ENCODE assay signal across 15 cellular contexts in genomic region chr5:89268460-89268859, GRCh38.
A peak's percentile ranks its signal among the peaks of the same experiment; 100 is the strongest.
DNase-seq lines count a peak whose midpoint lies in the region; ATAC-seq, FAIRE-seq and TF ChIP-seq lines count a peak whose summit lies in the region.
"Had no signal": no experiment of that assay in that cellular context is flagged by ENCODE, and none has a peak within 500 bp of the region (broad histone marks: within the 10 kb centered on the region; RNA-seq: fewer than 3 reads in every experiment).

No MANE protein-coding gene starts in this region.

- DNase-seq in GDM1 (lab: John Stamatoyannopoulos, UW) (peak; percentile 63), HepG2 (ENCODE audit: low spot score) (no peak), mesenchymal stem cell (no peak)
- no peak for DNase-seq in activated CD8-positive, alpha-beta memory T cell treated with anti-CD3 and anti-CD28 coated beads, Interleukin-2, amount 50 U/mL, for 48 hours
- no peak for DNase-seq in effector CD4-positive, alpha-beta T cell
- no peak for DNase-seq in stimulated activated CD4-positive, alpha-beta T cell treated with anti-CD3 and anti-CD28 coated beads, Interleukin-2, amount 100 ng/mL, for 48 hours
- DNase-seq: DMS153, NCI-H187 treated with DMSO at 0.1 percent for 48 hours, NCI-H748 treated with DMSO at 0.1 percent for 48 hours, T1000 had no signal

- peak overlapping the region; percentile 80 for H3K27ac ChIP-seq in OCI-LY3 (ENCODE audit: low read length)
- no peak overlapping the region for H3K27ac ChIP-seq in HepG2 (ENCODE audit: extremely low read length, insufficient read depth, low read length)
- H3K27ac ChIP-seq in mesenchymal stem cell (ENCODE audit: low read length, poor library complexity, severe bottlenecking) = no peak overlapping the region
- H3K27ac ChIP-seq: KMS-11 had no signal

- H3K9ac ChIP-seq in OCI-LY3 (ENCODE audit: low read length) = peak overlapping the region; percentile 45; the same call in 1 of the 2 replicates
- no peak overlapping the region for H3K9ac ChIP-seq in HepG2 (ENCODE audit: insufficient read depth, low read depth, low read length)
- no peak overlapping the region for H3K9ac ChIP-seq in mesenchymal stem cell (ENCODE audit: low read length)
- H3K9ac ChIP-seq: KMS-11 had no signal

- no peak for TF ChIP-seq POLR2A in HepG2 (IDR thresholded peaks at IDR 0.05; ENCODE audit: insufficient read depth in 1 of 2, low read depth in 2 of 2, low read length in 2 of 2)

- H3K4me3 ChIP-seq in OCI-LY3 (ENCODE audit: low read length) (peak overlapping the region; percentile 47; the same call in 1 of the 2 replicates), HepG2 (replicated peaks in 1 of 3; ENCODE audit: insufficient read depth in 1 of 3, low read depth in 2 of 3, low read length in 3 of 3) (no peak overlapping the region), mesenchymal stem cell (ENCODE audit: insufficient read depth in 1 of 2, low read depth in 1 of 2, low read length in 2 of 2) (no peak overlapping the region)

- no peak overlapping the region for H3K14ac ChIP-seq in mesenchymal stem cell (ENCODE audit: low read length in 2 of 2)

- H3K36me3 ChIP-seq in OCI-LY3 (replicated peaks; ENCODE audit: low read depth, low read length) = no peaks in the 10 kb centered on the region
- no peaks in the 10 kb centered on the region for H3K36me3 ChIP-seq in HepG2 (replicated peaks in 1 of 2; ENCODE audit: control insufficient read depth in 1 of 2, insufficient read depth in 2 of 2, low read length in 2 of 2)
- no peaks in the 10 kb centered on the region for H3K36me3 ChIP-seq in mesenchymal stem cell (ENCODE audit: control insufficient read depth in 1 of 2, insufficient read depth in 2 of 2, low read depth in 1 of 2, low read length in 2 of 2)

- WGBS in HepG2 (ENCODE audit: low lambda C conversion rate) = 2% methylated on average over 4 of the region's 4 CpGs
- WGBS in mesenchymal stem cell = 90% methylated on average over 1 of the region's 4 CpGs

- H3K4me1 ChIP-seq in OCI-LY3 (ENCODE audit: low read length) = peaks cover 52% of the 10 kb centered on the region
- H3K4me1 ChIP-seq in HepG2 (ENCODE audit: insufficient read depth, low read length) = no peaks in the 10 kb centered on the region
- H3K4me1 ChIP-seq in mesenchymal stem cell (ENCODE audit: control insufficient read depth, insufficient read depth, low read depth, low read length) = no peaks in the 10 kb centered on the region

- H2AFZ ChIP-seq in OCI-LY3 (ENCODE audit: low read depth, low read length) = peak overlapping the region; percentile 54; the same call in 1 of the 2 replicates
- no peak overlapping the region for H2AFZ ChIP-seq in HepG2 (ENCODE audit: low read length)
- no peak overlapping the region for H2AFZ ChIP-seq in mesenchymal stem cell (ENCODE audit: low read depth, low read length)

- no peaks in the 10 kb centered on the region for H3K27me3 ChIP-seq in OCI-LY3 (ENCODE audit: low read depth, low read length)
- no peaks in the 10 kb centered on the region for H3K27me3 ChIP-seq in HepG2 (ENCODE audit: control insufficient read depth in 1 of 2, insufficient read depth in 2 of 2, low read length in 2 of 2)
- H3K27me3 ChIP-seq in mesenchymal stem cell (ENCODE audit: control insufficient read depth in 1 of 2, insufficient read depth in 1 of 2, low read length in 2 of 2) = no peaks in the 10 kb centered on the region

- no peak for FAIRE-seq in HepG2 (lab: Jason Lieb, UNC)
- FAIRE-seq: islet of Langerhans had no signal

- H2BK15ac ChIP-seq in mesenchymal stem cell (ENCODE audit: low read depth, poor library complexity, severe bottlenecking) = no peak overlapping the region

- CTCF ChIA-PET in HepG2 (lab: Yijun Ruan, JAX; ENCODE audit: low intra/inter-chr PET ratio, low total read pairs) = no interaction called here

- no peak overlapping the region for H3K4ac ChIP-seq in mesenchymal stem cell (ENCODE audit: low read depth in 1 of 2, low read length in 2 of 2)

- BruUV-seq in HepG2 (replicated peaks; lab: Mats Ljungman, UMichigan) = no TSS peak

- TF ChIP-seq CTCF in OCI-LY3 (IDR thresholded peaks at IDR 0.05; ENCODE audit: low read depth, low read length) (no peak), HepG2 (CRISPR knock-in tag; IDR thresholded peaks at IDR 0.05) (no peak)

- no peak for TF ChIP-seq RAD21 in HepG2 (CRISPR knock-in tag; IDR thresholded peaks at IDR 0.05)

- POLR2A ChIA-PET in HepG2 (lab: Yijun Ruan, JAX) = no interaction called here

- H2BK5ac ChIP-seq in mesenchymal stem cell (ENCODE audit: low read depth, low read length, poor library complexity, severe bottlenecking) = no peak overlapping the region

- H4K8ac ChIP-seq in mesenchymal stem cell (ENCODE audit: low read length) = no peak overlapping the region

- H3K79me2 ChIP-seq in OCI-LY3 (ENCODE audit: low read length) = no peaks in the 10 kb centered on the region
- no peaks in the 10 kb centered on the region for H3K79me2 ChIP-seq in HepG2 (ENCODE audit: insufficient read depth, low read length)

- H4K20me1 ChIP-seq in OCI-LY3 (ENCODE audit: insufficient read depth, low read length) (no peaks in the 10 kb centered on the region), HepG2 (ENCODE audit: insufficient read depth, low read length) (no peaks in the 10 kb centered on the region)

- no peak overlapping the region for H3K18ac ChIP-seq in mesenchymal stem cell (ENCODE audit: low read depth in 1 of 2, low read length in 2 of 2)

- TF ChIP-seq EP300 in HepG2 (IDR thresholded peaks at IDR 0.05; ENCODE audit: low read depth in 2 of 2, low read length in 2 of 2) (no peak), HepG2 (CRISPR knock-in tag; IDR thresholded peaks at IDR 0.05; ENCODE audit: borderline replicate concordance) (no peak)

- in situ Hi-C loops in HepG2 (cut with HindIII; ENCODE audit: extremely low pct_ligation_motif_present, low pct_unique_long_range_greater_than_20kb) = no loop called here

- no peak overlapping the region for H2BK120ac ChIP-seq in mesenchymal stem cell (ENCODE audit: low read depth, low read length)

- H3K79me1 ChIP-seq in mesenchymal stem cell (replicated peaks; ENCODE audit: low read length, poor library complexity, severe bottlenecking) = no peaks in the 10 kb centered on the region

- H4K91ac ChIP-seq in mesenchymal stem cell (ENCODE audit: low read length) = no peak overlapping the region

- H3K4me2 ChIP-seq in OCI-LY3 (ENCODE audit: low read length) (peak overlapping the region; percentile 71), HepG2 (ENCODE audit: low read depth, low read length) (no peak overlapping the region), mesenchymal stem cell (ENCODE audit: low read length, poor library complexity, severe bottlenecking) (no peak overlapping the region)
- H3K4me2 ChIP-seq: KMS-11 had no signal

- no peak overlapping the region for H2AK5ac ChIP-seq in mesenchymal stem cell (ENCODE audit: low read length, severe bottlenecking)

- intact Hi-C loops in HepG2 (cut with micrococcal nuclease; ENCODE audit: unreplicated experiment) = no loop called here

- H3K9me3 ChIP-seq in OCI-LY3 (ENCODE audit: insufficient read depth, low read length) (no peaks in the 10 kb centered on the region), HepG2 (ENCODE audit: low read length) (no peaks in the 10 kb centered on the region), mesenchymal stem cell (ENCODE audit: control insufficient read depth, low read length) (no peaks in the 10 kb centered on the region)

- H2BK12ac ChIP-seq in mesenchymal stem cell (ENCODE audit: low read length in 2 of 2) = no peak overlapping the region

- H3K23ac ChIP-seq in mesenchymal stem cell (ENCODE audit: low read length in 2 of 2) = no peak overlapping the region

- peak; percentile 24 for ATAC-seq in HG02759 (IDR thresholded peaks at IDR 0.05; ENCODE audit: unreplicated experiment)
- no peak for ATAC-seq in HepG2
- ATAC-seq: Right ventricle myocardium inferior had no signal

TF ChIP-seq in HepG2, 621 proteins besides CTCF, POLR2A, EP300 and RAD21:
- TF ChIP-seq MTA3 (CRISPR knock-in tag; IDR thresholded peaks at IDR 0.05) (no peak), CREB1 (IDR thresholded peaks at IDR 0.05) (peak; percentile 58), CREB1 (CRISPR knock-in tag; IDR thresholded peaks at IDR 0.05) (no peak), SALL1 (CRISPR knock-in tag; IDR thresholded peaks at IDR 0.05) (no peak)
